In genomic region chr14:20343855-20344205, GRCh38 we compare ENCODE assay signal across 8 cellular contexts. TPM values are rescaled to one million over a fixed set of nuclear protein-coding genes. Genes with fewer than 3 reads are reported as not detected.
DNase-seq lines count a peak whose midpoint lies in the region; ATAC-seq and TF ChIP-seq lines count a peak whose summit lies in the region.

No MANE protein-coding gene starts in this region.

- H3K4me2 ChIP-seq in OCI-LY7 (ENCODE audit: low read length) (peak overlapping the region; percentile 74), neural cell (ENCODE audit: low read length) (peak overlapping the region; percentile 89)

- H3K27ac ChIP-seq in OCI-LY7 (ENCODE audit: low read depth, low read length, poor library complexity, severe bottlenecking) (peak overlapping the region; percentile 91), neural cell (ENCODE audit: low read length) (peak overlapping the region; percentile 83)

- TF ChIP-seq EP300 in neural cell (conservative IDR thresholded peaks at IDR 0.05; ENCODE audit: poor library complexity, severe bottlenecking): no peak

- TF ChIP-seq CTCF in OCI-LY7 (conservative IDR thresholded peaks at IDR 0.05; ENCODE audit: low read length): no peak; the same call in none of the 2 replicates
- no peak for TF ChIP-seq CTCF in neural cell (IDR thresholded peaks at IDR 0.05; ENCODE audit: poor library complexity, severe bottlenecking)

- H2AFZ ChIP-seq in OCI-LY7 (ENCODE audit: low read length) (peak overlapping the region; percentile 87), neural cell (ENCODE audit: low read depth, low read length) (peak overlapping the region; percentile 61)

- POLR2A ChIA-PET in OCI-LY7 (lab: Charles Lee): interaction anchor here (0.8 to 5.3 kb wide), 14 partner anchors 11 to 126 kb away, joined by 3 to 76 read pairs (median 7); partner anchors contain the start of genes APEX1, CCNB1IP1, PIP4P1 and PNP

- H3K9me2 ChIP-seq in OCI-LY7 (ENCODE audit: insufficient read depth, low read length) (no peaks in the 10 kb centered on the region), neural cell (ENCODE audit: insufficient read depth, low read length) (no peaks in the 10 kb centered on the region)

- intact Hi-C loops in OCI-LY7 (cut with micrococcal nuclease; ENCODE audit: unreplicated experiment): loop anchor here (1.0 to 2.0 kb wide), 8 partner anchors 11 to 339 kb away; partner anchors contain the start of genes CCNB1IP1, OSGEP, PIP4P1 and PNP

- ATAC-seq in HG03439 (IDR thresholded peaks at IDR 0.05; ENCODE audit: unreplicated experiment) (no peak), GM19351 (IDR thresholded peaks at IDR 0.05; ENCODE audit: unreplicated experiment) (no peak)

- H3K9me3 ChIP-seq in OCI-LY7 (ENCODE audit: low read length) (no peaks in the 10 kb centered on the region), endocrine pancreas (ENCODE audit: control insufficient read depth, low read length) (no peaks in the 10 kb centered on the region), neural cell (ENCODE audit: low read length) (no peaks in the 10 kb centered on the region)

- H4K20me1 ChIP-seq in OCI-LY7 (ENCODE audit: insufficient read depth, low read length): no peaks in the 10 kb centered on the region
- H4K20me1 ChIP-seq in neural cell (ENCODE audit: insufficient read depth): no peaks in the 10 kb centered on the region

- H3K9ac ChIP-seq in endocrine pancreas (ENCODE audit: control insufficient read depth, insufficient read depth, low read length): peak overlapping the region; percentile 96
- peak overlapping the region; percentile 87 for H3K9ac ChIP-seq in neural cell (ENCODE audit: low read length)

- CTCF ChIA-PET in OCI-LY7 (lab: Charles Lee; ENCODE audit: unreplicated experiment): interaction anchor here (0.6 to 1.7 kb wide), 4 partner anchors 11 to 266 kb away, joined by 3 to 11 read pairs (median 7); partner anchors contain the start of gene CCNB1IP1

- H3F3A ChIP-seq in neural cell (ENCODE audit: insufficient read depth, low read length, poor library complexity, severe bottlenecking): no peaks in the 10 kb centered on the region

- H3K27me3 ChIP-seq in endocrine pancreas (ENCODE audit: control insufficient read depth, insufficient read depth, low read length) (no peaks in the 10 kb centered on the region), neural cell (ENCODE audit: insufficient read depth, low read depth, low read length) (no peaks in the 10 kb centered on the region)

- peak overlapping the region; percentile 81 for H3K4me3 ChIP-seq in OCI-LY7 (ENCODE audit: low read depth, low read length, poor library complexity, severe bottlenecking)
- peak overlapping the region; percentile 99 for H3K4me3 ChIP-seq in endocrine pancreas (ENCODE audit: control insufficient read depth, insufficient read depth, low read length)
- peak overlapping the region; percentile 75 for H3K4me3 ChIP-seq in neural cell (ENCODE audit: low read length)

- TF ChIP-seq RAD21 in neural cell (conservative IDR thresholded peaks at IDR 0.05): no peak

- peak; percentile 57 for DNase-seq in NCI-H1092 treated with DMSO at 0.1 percent for 48 hours (lab: John Stamatoyannopoulos, UW)
- no peak for DNase-seq in NCI-H1092 (lab: John Stamatoyannopoulos, UW)
- no peak for DNase-seq in OCI-LY7 (ENCODE audit: low spot score)
- no peak for DNase-seq in stimulated activated CD4-positive, alpha-beta T cell treated with anti-CD3 and anti-CD28 coated beads, Interleukin-12 subunit alpha, Interleukin-12 subunit beta, amount 100 ng/mL, for 4 hours

- H3K4me1 ChIP-seq in OCI-LY7 (ENCODE audit: insufficient read depth, low read length, poor library complexity, severe bottlenecking) (peaks cover 16% of the 10 kb centered on the region), endocrine pancreas (ENCODE audit: control insufficient read depth, insufficient read depth, low read length) (no peaks in the 10 kb centered on the region)

- H3K36me3 ChIP-seq in OCI-LY7 (ENCODE audit: insufficient read depth, low read length): peaks cover 38% of the 10 kb centered on the region
- H3K36me3 ChIP-seq in endocrine pancreas (ENCODE audit: control insufficient read depth, insufficient read depth, low read length): no peaks in the 10 kb centered on the region
- no peaks in the 10 kb centered on the region for H3K36me3 ChIP-seq in neural cell (ENCODE audit: insufficient read depth, low read length)

- TSS peak; percentile 87 for BruUV-seq in OCI-LY7 (replicated peaks; lab: Mats Ljungman, UMichigan)

- H3K79me2 ChIP-seq in OCI-LY7 (ENCODE audit: insufficient read depth, low read depth, low read length) (peaks cover 16% of the 10 kb centered on the region), neural cell (replicated peaks; ENCODE audit: insufficient read depth, low read length) (peaks cover 8% of the 10 kb centered on the region)

TF ChIP-seq in neural cell, 6 proteins besides CTCF, POLR2A, EP300 and RAD21:
- TF ChIP-seq SMC3 (conservative IDR thresholded peaks at IDR 0.05; ENCODE audit: poor library complexity) (no peak), EZH2 (IDR thresholded peaks at IDR 0.05; ENCODE audit: borderline replicate concordance, insufficient read depth, low read length, poor library complexity, severe bottlenecking) (no peak), TAF1 (IDR thresholded peaks at IDR 0.05; ENCODE audit: low read depth) (no peak), REST (IDR thresholded peaks at IDR 0.05; ENCODE audit: borderline replicate concordance) (no peak), POLR2AphosphoS5 (IDR thresholded peaks at IDR 0.05) (no peak), MXI1 (conservative IDR thresholded peaks at IDR 0.05; ENCODE audit: poor library complexity, severe bottlenecking) (no peak)
TF ChIP-seq in neural cell: peak in this region for 0.

RNA-seq across cellular contexts. Expression of gene PARP2, which starts 0.4 kb away (rescaled TPM):
- total RNA-seq in OCI-LY7 (2014; rRNA removed; shearing (Covaris generic)): 44.4 and 45.3 TPM in 2 replicates
- total RNA-seq in OCI-LY7 (2022): 55.4 and 59.1 TPM in 2 replicates
- polyA plus RNA-seq in neural cell: 71.5 and 78.7 TPM in 2 replicates
- polyA minus RNA-seq in neural cell: 29.5 and 36.8 TPM in 2 replicates

RNA-seq across cellular contexts. Expression of gene CCNB1IP1, which starts 10.8 kb away (rescaled TPM):
- 56.6 and 58.5 TPM in 2 replicates for total RNA-seq in OCI-LY7 (2014; rRNA removed; shearing (Covaris generic))
- 46.5 and 51.3 TPM in 2 replicates for total RNA-seq in OCI-LY7 (2022)
- 67.2 and 83.8 TPM in 2 replicates for polyA plus RNA-seq in neural cell
- polyA minus RNA-seq in neural cell: 34.8 and 42.3 TPM in 2 replicates

RNA-seq across cellular contexts. Expression of gene TTC5, which starts 38.1 kb away (rescaled TPM):
- total RNA-seq in OCI-LY7 (2014; rRNA removed; shearing (Covaris generic)): 14.9 and 17.9 TPM in 2 replicates
- 20.3 and 21.0 TPM in 2 replicates for total RNA-seq in OCI-LY7 (2022)
- 40.5 and 53.5 TPM in 2 replicates for polyA plus RNA-seq in neural cell
- polyA minus RNA-seq in neural cell: 39.9 and 52.9 TPM in 2 replicates
